In the genomic region with DNA sequence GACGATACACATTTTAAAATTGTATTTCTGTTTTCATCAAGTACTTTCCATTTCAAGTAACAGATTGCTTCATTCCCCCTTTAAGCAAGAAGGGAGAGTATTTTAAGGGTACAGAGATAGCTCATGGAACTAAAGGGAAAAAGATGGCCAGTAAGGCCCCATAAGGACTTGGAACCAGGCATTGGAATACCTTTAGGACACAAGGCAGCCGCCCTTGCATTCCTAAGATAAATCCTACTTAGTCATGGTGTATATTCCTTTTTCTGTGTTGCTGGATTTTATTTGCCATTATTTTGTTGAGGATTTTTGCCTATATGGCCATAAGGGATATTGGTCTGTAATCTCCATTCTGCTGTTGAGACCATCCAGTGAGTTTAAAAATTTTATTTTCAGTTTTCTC, we compare ENCODE assay signal across 28 cellular contexts.
"Had no signal": no experiment of that assay in that cellular context is flagged by ENCODE, and none has a peak within 500 bp of the region (broad histone marks: within the 10 kb centered on the region; RNA-seq: fewer than 3 reads in every experiment).

No MANE protein-coding gene starts in this region.

- DNase-seq: activated CD4-positive, alpha-beta T cell treated with anti-CD3 and anti-CD28 coated beads, Interleukin-2, amount 10 ng/mL, durations not matched to agents 24 days and 14 days; activated CD4-positive, alpha-beta T cell treated with anti-CD3 and anti-CD28 coated beads, Interleukin-2, amount 50 U/mL, for 48 hours; activated CD4-positive, CD25-positive, alpha-beta regulatory T cell; activated CD8-positive, alpha-beta memory T cell treated with anti-CD3 and anti-CD28 coated beads, Interleukin-2, amount 50 U/mL, for 4 hours; activated gamma-delta T cell treated with Interleukin-2 at 50 U/mL for 16 hours; activated naive CD4-positive, alpha-beta T cell treated with anti-CD3 and anti-CD28 coated beads for 36 hours; activated T-cell treated with anti-CD3 and anti-CD28 coated beads for 4 hours; activated T-cell treated with anti-CD3 and anti-CD28 coated beads, Interleukin-2, amount 50 U/mL, for 4 hours; adrenal gland; anterior cingulate cortex; brain microvascular endothelial cell; NCI-H1092 treated with DMSO at 0.1 percent for 48 hours; NCI-H1417; NCI-H146; NCI-H187; NCI-H2029 treated with DMSO at 0.1 percent for 48 hours; NCI-H345; NCI-H524 treated with DMSO at 0.1 percent for 48 hours; SHP77 treated with DMSO at 0.1 percent for 48 hours; T-cell; T-helper 17 cell; WERI-Rb-1 had no signal

- FAIRE-seq: K562 had no signal

- H3K36me3 Mint-ChIP-seq: activated naive CD4-positive, alpha-beta T cell treated with anti-CD3 and anti-CD28 coated beads, Interleukin-2, amount 50 U/mL, for 72 hours had no signal

- H3K4me3 Mint-ChIP-seq: activated CD4-positive, alpha-beta T cell treated with anti-CD3 and anti-CD28 coated beads, Interleukin-2, amount 10 ng/mL, durations not matched to agents 24 days and 14 days; activated naive CD4-positive, alpha-beta T cell treated with anti-CD3 and anti-CD28 coated beads for 36 hours; activated T-cell treated with anti-CD3 and anti-CD28 coated beads, Interleukin-2, amount 50 U/mL, for 4 hours; activated T-helper 1 cell treated with anti-CD3 and anti-CD28 coated beads, Interleukin-12 subunit alpha, Interleukin-12 subunit beta, Interleukin-2, Interleukin-4 antibody, amounts not matched to agents 30 ng/mL and 10 ng/mL and 1 ng/mL, durations not matched to agents 14 hours and 24 hours and 36 hours; central memory CD8-positive, alpha-beta T cell; T-cell; T-helper 17 cell had no signal

- H3K9me3 ChIP-seq: adrenal gland had no signal

- H3K4me1 ChIP-seq: adrenal gland had no signal

- H3K4me3 ChIP-seq: adrenal gland, K562 had no signal

- H3K27ac Mint-ChIP-seq: activated CD4-positive, alpha-beta T cell treated with anti-CD3 and anti-CD28 coated beads, Interleukin-2, amount 10 ng/mL, durations not matched to agents 24 days and 14 days; activated naive CD4-positive, alpha-beta T cell treated with anti-CD3 and anti-CD28 coated beads for 36 hours; activated naive CD4-positive, alpha-beta T cell treated with anti-CD3 and anti-CD28 coated beads, Interleukin-2, amount 50 U/mL, for 72 hours; activated T-helper 1 cell treated with anti-CD3 and anti-CD28 coated beads, Interleukin-12 subunit alpha, Interleukin-12 subunit beta, Interleukin-2, Interleukin-4 antibody, amounts not matched to agents 30 ng/mL and 10 ng/mL and 1 ng/mL, durations not matched to agents 14 hours and 24 hours and 36 hours; T-cell had no signal

- H3K27ac ChIP-seq: adrenal gland, brain microvascular endothelial cell, WERI-Rb-1 had no signal

- H3K4me1 Mint-ChIP-seq: activated CD4-positive, alpha-beta T cell treated with anti-CD3 and anti-CD28 coated beads, Interleukin-2, amount 10 ng/mL, durations not matched to agents 24 days and 14 days had no signal

- ATAC-seq: activated naive CD4-positive, alpha-beta T cell treated with anti-CD3 and anti-CD28 coated beads, Interleukin-2, amount 50 U/mL, for 72 hours; activated T-cell treated with anti-CD3 and anti-CD28 coated beads, Interleukin-2, amount 50 U/mL, for 4 hours; K562; Panc1; SK-N-SH treated with all-trans-retinoic acid at 6 μM for 48 hours; T-cell; T-helper 17 cell had no signal

- H3K27me3 Mint-ChIP-seq: activated CD4-positive, alpha-beta T cell treated with anti-CD3 and anti-CD28 coated beads, Interleukin-2, amount 10 ng/mL, durations not matched to agents 24 days and 14 days; central memory CD8-positive, alpha-beta T cell; T-cell; T-helper 17 cell had no signal

- H3K9me3 Mint-ChIP-seq: activated CD4-positive, alpha-beta T cell treated with anti-CD3 and anti-CD28 coated beads, Interleukin-2, amount 10 ng/mL, durations not matched to agents 24 days and 14 days; activated naive CD4-positive, alpha-beta T cell treated with anti-CD3 and anti-CD28 coated beads for 36 hours; activated naive CD4-positive, alpha-beta T cell treated with anti-CD3 and anti-CD28 coated beads, Interleukin-2, amount 50 U/mL, for 72 hours; activated T-cell treated with anti-CD3 and anti-CD28 coated beads, Interleukin-2, amount 50 U/mL, for 4 hours; activated T-helper 1 cell treated with anti-CD3 and anti-CD28 coated beads, Interleukin-12 subunit alpha, Interleukin-12 subunit beta, Interleukin-2, Interleukin-4 antibody, amounts not matched to agents 30 ng/mL and 10 ng/mL and 1 ng/mL, durations not matched to agents 14 hours and 24 hours and 36 hours; central memory CD8-positive, alpha-beta T cell; T-cell had no signal

- H3K36me3 ChIP-seq: adrenal gland, brain microvascular endothelial cell, WERI-Rb-1 had no signal

- H3K27me3 ChIP-seq: adrenal gland, brain microvascular endothelial cell had no signal
